In genomic region chr5:39062530-39062929, GRCh38 we compare ENCODE assay signal across 16 cellular contexts. TPM values are rescaled to one million over a fixed set of nuclear protein-coding genes. Genes with fewer than 3 reads are reported as not detected.
DNase-seq lines count a peak whose midpoint lies in the region; ATAC-seq, FAIRE-seq and TF ChIP-seq lines count a peak whose summit lies in the region.
"Had no signal": no experiment of that assay in that cellular context is flagged by ENCODE, and none has a peak within 500 bp of the region (broad histone marks: within the 10 kb centered on the region; RNA-seq: fewer than 3 reads in every experiment).

No MANE protein-coding gene starts in this region.

- intact Hi-C loops in MCF 10A (cut with micrococcal nuclease) (no loop called here), mammary epithelial cell (cut with micrococcal nuclease) (no loop called here)

- in situ Hi-C loops in mammary epithelial cell (cut with MboI; ENCODE audit: low sequenced_read_pairs in 2 of 2) = no loop called here

- H3K27ac ChIP-seq in mammary epithelial cell (ENCODE audit: insufficient read depth, low read depth, low read length) (no peak overlapping the region), small intestine (ENCODE audit: low read depth in 1 of 2, low read length in 1 of 2) (no peak overlapping the region)

- BruUV-seq in MCF 10A (replicated peaks; lab: Mats Ljungman, UMichigan) = no TSS peak
- BruUV-seq in mammary epithelial cell (replicated peaks; lab: Mats Ljungman, UMichigan) = no TSS peak

- H3K9ac ChIP-seq in mammary epithelial cell (ENCODE audit: insufficient read depth, low read length) = no peak overlapping the region

- no peaks in the 10 kb centered on the region for H3K9me3 Mint-ChIP-seq in MCF 10A (ENCODE audit: unreplicated experiment)
- H3K9me3 Mint-ChIP-seq in stimulated activated effector memory CD8-positive, alpha-beta T cell treated with anti-CD3 and anti-CD28 coated beads, Interleukin-12 subunit alpha, Interleukin-12 subunit beta, amount 100 ng/mL, for 72 hours = peaks cover 7% of the 10 kb centered on the region

- H3K9me3 ChIP-seq in mammary epithelial cell (replicated peaks; ENCODE audit: insufficient read depth, low read length) = no peaks in the 10 kb centered on the region
- no peaks in the 10 kb centered on the region for H3K9me3 ChIP-seq in small intestine (ENCODE audit: control insufficient read depth, low read depth)

- H3K27me3 Mint-ChIP-seq in MCF 10A (ENCODE audit: insufficient read depth, unreplicated experiment) = no peaks in the 10 kb centered on the region
- H3K27me3 Mint-ChIP-seq: IgD-negative memory B cell had no signal

- H3K36me3 ChIP-seq in mammary epithelial cell (ENCODE audit: insufficient read depth, low read length) (peaks cover 12% of the 10 kb centered on the region), H7 (replicated peaks; ENCODE audit: control insufficient read depth, insufficient read depth, low read length) (peaks cover 6% of the 10 kb centered on the region), small intestine (ENCODE audit: control insufficient read depth in 2 of 2, insufficient read depth in 2 of 2, low read length in 2 of 2) (peaks cover 0 to 5% of the 10 kb centered on the region in 2 donors)

- no peaks in the 10 kb centered on the region for H3K36me3 Mint-ChIP-seq in MCF 10A (ENCODE audit: insufficient read depth, unreplicated experiment)
- peaks cover 27% of the 10 kb centered on the region for H3K36me3 Mint-ChIP-seq in stimulated activated effector memory CD8-positive, alpha-beta T cell treated with anti-CD3 and anti-CD28 coated beads, Interleukin-12 subunit alpha, Interleukin-12 subunit beta, amount 100 ng/mL, for 72 hours

- POLR2A ChIA-PET in MCF 10A (lab: Yijun Ruan, JAX) = interaction anchor here (0.7 to 7.6 kb wide), 3 partner anchors 11 to 41 kb away, joined by 4 to 55 read pairs (median 4); partner anchors contain the start of gene RICTOR

- H3K27me3 ChIP-seq in mammary epithelial cell (ENCODE audit: insufficient read depth, low read length) = no peaks in the 10 kb centered on the region
- H3K27me3 ChIP-seq in H7 (ENCODE audit: control insufficient read depth, insufficient read depth, low read length) = no peaks in the 10 kb centered on the region
- H3K27me3 ChIP-seq in small intestine (ENCODE audit: control insufficient read depth in 2 of 2, insufficient read depth in 2 of 2, low read length in 2 of 2) = no peaks in the 10 kb centered on the region

- peaks cover 2% of the 10 kb centered on the region for H4K20me1 ChIP-seq in mammary epithelial cell (ENCODE audit: insufficient read depth, low read length)

- DNase-seq in MCF 10A (ENCODE audit: unreplicated experiment) = no peak
- no peak for DNase-seq in mammary epithelial cell
- peak; percentile 13 for DNase-seq in OCI-M1 (lab: John Stamatoyannopoulos, UW)
- DNase-seq in fibroblast of peridontal ligament (ENCODE audit: extremely low read depth) = peak; percentile 54
- no peak for DNase-seq in stimulated activated effector memory CD8-positive, alpha-beta T cell treated with anti-CD3 and anti-CD28 coated beads, Interleukin-12 subunit alpha, Interleukin-12 subunit beta, amount 100 ng/mL, for 72 hours (ENCODE audit: low spot score in 2 of 2)
- no peak for DNase-seq in H7
- DNase-seq in small intestine = no peak
- DNase-seq: MV-4-11; NCI-H1417 treated with DMSO at 0.1 percent for 48 hours; NCI-H2081; NCI-H526; NK-92 treated with Interleukin-12 subunit alpha and Interleukin-12 subunit beta, amount 100 ng/mL, for 24 hours had no signal

- no peaks in the 10 kb centered on the region for H3K4me1 ChIP-seq in mammary epithelial cell (ENCODE audit: insufficient read depth, low read length)
- peaks cover 2 to 3% of the 10 kb centered on the region in 2 donors for H3K4me1 ChIP-seq in small intestine (ENCODE audit: control insufficient read depth in 2 of 2, insufficient read depth in 1 of 2, low read depth in 1 of 2, low read length in 1 of 2)

- peaks cover 23% of the 10 kb centered on the region for H3K4me1 Mint-ChIP-seq in MCF 10A (ENCODE audit: insufficient read depth, unreplicated experiment)
- H3K4me1 Mint-ChIP-seq in stimulated activated effector memory CD8-positive, alpha-beta T cell treated with anti-CD3 and anti-CD28 coated beads, Interleukin-12 subunit alpha, Interleukin-12 subunit beta, amount 100 ng/mL, for 72 hours = peaks cover 62% of the 10 kb centered on the region

- H3K4me3 ChIP-seq in mammary epithelial cell (replicated peaks in 1 of 3; ENCODE audit: insufficient read depth in 1 of 3, low read depth in 2 of 3, low read length in 3 of 3) = no peak overlapping the region
- H3K4me3 ChIP-seq in H7 (ENCODE audit: insufficient read depth, low read depth, low read length) = no peak overlapping the region
- H3K4me3 ChIP-seq in small intestine (ENCODE audit: low read depth in 1 of 2, low read length in 2 of 2) = no peak overlapping the region

- H3K4me3 Mint-ChIP-seq in MCF 10A (ENCODE audit: unreplicated experiment) = no peak overlapping the region
- no peak overlapping the region for H3K4me3 Mint-ChIP-seq in stimulated activated effector memory CD8-positive, alpha-beta T cell treated with anti-CD3 and anti-CD28 coated beads, Interleukin-12 subunit alpha, Interleukin-12 subunit beta, amount 100 ng/mL, for 72 hours
- H3K4me3 Mint-ChIP-seq: CD14-positive monocyte, IgD-negative memory B cell had no signal

- H3K79me2 ChIP-seq in mammary epithelial cell (ENCODE audit: insufficient read depth, low read length) = peaks cover 88% of the 10 kb centered on the region

- CTCF ChIA-PET in MCF 10A (lab: Yijun Ruan, JAX) = no interaction called here
- CTCF ChIA-PET in mammary epithelial cell (lab: Charles Lee; ENCODE audit: low non-redundant PET) = no interaction called here

- H3K27ac Mint-ChIP-seq in MCF 10A (ENCODE audit: low read depth, unreplicated experiment) = peak overlapping the region; percentile 43
- H3K27ac Mint-ChIP-seq in stimulated activated effector memory CD8-positive, alpha-beta T cell treated with anti-CD3 and anti-CD28 coated beads, Interleukin-12 subunit alpha, Interleukin-12 subunit beta, amount 100 ng/mL, for 72 hours = peak overlapping the region; percentile 12

- no peak for TF ChIP-seq CTCF in MCF 10A (IDR thresholded peaks at IDR 0.05; ENCODE audit: unreplicated experiment)
- TF ChIP-seq CTCF in mammary epithelial cell (conservative IDR thresholded peaks at IDR 0.05 in 1 of 2, IDR thresholded peaks at IDR 0.05 in 1 of 2; ENCODE audit: extremely low read depth in 1 of 2, insufficient read depth in 1 of 2, low read depth in 1 of 2, low read length in 2 of 2) = no peak

- H2AFZ ChIP-seq in mammary epithelial cell (ENCODE audit: low read depth, low read length) = no peak overlapping the region

- H3K4me2 ChIP-seq in mammary epithelial cell (ENCODE audit: insufficient read depth, low read depth, low read length) = no peak overlapping the region

- FAIRE-seq in small intestine (lab: Jason Lieb, UNC) = no peak

- no peak for ATAC-seq in stimulated activated effector memory CD8-positive, alpha-beta T cell treated with anti-CD3 and anti-CD28 coated beads, Interleukin-12 subunit alpha, Interleukin-12 subunit beta, amount 100 ng/mL, for 72 hours
- no peak for ATAC-seq in HG02885 (IDR thresholded peaks at IDR 0.05; ENCODE audit: poor library complexity, unreplicated experiment)
- ATAC-seq: HCT116 had no signal

- dilution Hi-C loops in mammary epithelial cell (cut with HindIII; ENCODE audit: low sequenced_read_pairs) = no loop called here

RNA-seq across cellular contexts. Expression of gene RICTOR, which starts 11.7 kb away (rescaled TPM):
- total RNA-seq in MCF 10A (2022) (24.8 and 25.7 TPM in 2 replicates), mammary epithelial cell (10 to 100 TPM; 28.6 to 34.8 TPM)
- polyA plus RNA-seq in mammary epithelial cell (7.1 TPM), small intestine (1 to 10 TPM; 2.4 to 3.6 (median 3.1) TPM)
- 43.2 TPM for polyA minus RNA-seq in mammary epithelial cell
- 11.2 and 22.2 TPM in 2 replicates for total RNA-seq in H7 (2014; rRNA removed; shearing (Covaris generic))

Comparison
In these comparisons a context has a peak if more than half of its experiments do, and no peak if none do; other contexts are left out.
1. DNase-seq: peak in OCI-M1 (single experiment) and fibroblast of peridontal ligament (single experiment); none in MCF 10A (single experiment), mammary epithelial cell (single experiment), stimulated activated effector memory CD8-positive, alpha-beta T cell treated with anti-CD3 and anti-CD28 coated beads, Interleukin-12 subunit alpha, Interleukin-12 subunit beta, amount 100 ng/mL, for 72 hours (0 of 2), H7 (single experiment) and small intestine (single experiment).